Comparison of ENCODE assay signal across 1 cellular context in genomic region chr1:67792756-67793475, GRCh38.
TF ChIP-seq lines count a peak whose summit lies in the region.

No MANE protein-coding gene starts in this region.

TF ChIP-seq in GM12878, 131 proteins besides CTCF, POLR2A, EP300 and RAD21 (continued from another document):
- TF ChIP-seq BCLAF1 (IDR thresholded peaks at IDR 0.05) (no peak), IRF5 (IDR thresholded peaks at IDR 0.05; ENCODE audit: borderline replicate concordance) (no peak), EGR1 (IDR thresholded peaks at IDR 0.05; ENCODE audit: borderline replicate concordance in 1 of 2, low read depth in 2 of 2, low read length in 2 of 2) (no peak), MXI1 (IDR thresholded peaks at IDR 0.05; ENCODE audit: low read depth, low read length) (no peak), IKZF1 (conservative IDR thresholded peaks at IDR 0.05) (peak; percentile 33; the same call in 1 of the 2 replicates), BCL11A (IDR thresholded peaks at IDR 0.05; ENCODE audit: low read depth, low read length) (no peak), USF2 (IDR thresholded peaks at IDR 0.05; ENCODE audit: borderline replicate concordance, low read depth, low read length) (no peak), RAD51 (IDR thresholded peaks at IDR 0.05) (no peak), RELB (IDR thresholded peaks at IDR 0.05; ENCODE audit: low read depth) (no peak), ZZZ3 (IDR thresholded peaks at IDR 0.05; ENCODE audit: control insufficient read depth, insufficient read length, low read depth) (no peak), CHD2 (IDR thresholded peaks at IDR 0.05; ENCODE audit: borderline replicate concordance, low read depth, low read length) (no peak), E2F8 (IDR thresholded peaks at IDR 0.05; ENCODE audit: low read depth, partially characterized antibody) (no peak), DPF2 (IDR thresholded peaks at IDR 0.05) (0 out of 2 replicates have a peak, but pooled peaks have one; percentile 19), POLR2AphosphoS2 (IDR thresholded peaks at IDR 0.05; ENCODE audit: low read depth, low read length) (no peak), SP1 (IDR thresholded peaks at IDR 0.05; ENCODE audit: low read depth, low read length) (no peak), SMARCA5 (IDR thresholded peaks at IDR 0.05) (no peak)
